1 cellular context compared by ENCODE assay signal in the genomic region with DNA sequence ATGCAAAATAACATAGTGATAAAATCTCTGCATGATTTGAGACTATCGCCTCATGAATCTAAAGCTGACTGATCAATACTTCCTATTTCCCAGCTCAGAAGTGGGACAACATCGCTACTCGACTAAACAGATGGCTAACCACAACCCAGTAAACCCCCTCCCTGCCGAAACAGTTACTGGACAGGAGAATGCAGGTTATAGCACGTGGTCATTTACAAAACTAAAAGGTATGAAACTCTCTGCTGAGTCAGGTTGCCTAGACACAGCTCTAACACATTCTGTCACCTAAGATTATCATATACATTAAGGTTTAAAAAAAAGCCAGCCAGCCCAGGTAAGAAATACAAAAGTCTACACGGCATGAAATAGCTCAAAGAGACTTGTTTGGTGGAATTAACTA.
TF ChIP-seq lines count a peak whose summit lies in the region.

No MANE protein-coding gene starts in this region.

TF ChIP-seq in GM12878, 131 proteins besides CTCF, POLR2A, EP300 and RAD21:
- TF ChIP-seq, protein P1, sequence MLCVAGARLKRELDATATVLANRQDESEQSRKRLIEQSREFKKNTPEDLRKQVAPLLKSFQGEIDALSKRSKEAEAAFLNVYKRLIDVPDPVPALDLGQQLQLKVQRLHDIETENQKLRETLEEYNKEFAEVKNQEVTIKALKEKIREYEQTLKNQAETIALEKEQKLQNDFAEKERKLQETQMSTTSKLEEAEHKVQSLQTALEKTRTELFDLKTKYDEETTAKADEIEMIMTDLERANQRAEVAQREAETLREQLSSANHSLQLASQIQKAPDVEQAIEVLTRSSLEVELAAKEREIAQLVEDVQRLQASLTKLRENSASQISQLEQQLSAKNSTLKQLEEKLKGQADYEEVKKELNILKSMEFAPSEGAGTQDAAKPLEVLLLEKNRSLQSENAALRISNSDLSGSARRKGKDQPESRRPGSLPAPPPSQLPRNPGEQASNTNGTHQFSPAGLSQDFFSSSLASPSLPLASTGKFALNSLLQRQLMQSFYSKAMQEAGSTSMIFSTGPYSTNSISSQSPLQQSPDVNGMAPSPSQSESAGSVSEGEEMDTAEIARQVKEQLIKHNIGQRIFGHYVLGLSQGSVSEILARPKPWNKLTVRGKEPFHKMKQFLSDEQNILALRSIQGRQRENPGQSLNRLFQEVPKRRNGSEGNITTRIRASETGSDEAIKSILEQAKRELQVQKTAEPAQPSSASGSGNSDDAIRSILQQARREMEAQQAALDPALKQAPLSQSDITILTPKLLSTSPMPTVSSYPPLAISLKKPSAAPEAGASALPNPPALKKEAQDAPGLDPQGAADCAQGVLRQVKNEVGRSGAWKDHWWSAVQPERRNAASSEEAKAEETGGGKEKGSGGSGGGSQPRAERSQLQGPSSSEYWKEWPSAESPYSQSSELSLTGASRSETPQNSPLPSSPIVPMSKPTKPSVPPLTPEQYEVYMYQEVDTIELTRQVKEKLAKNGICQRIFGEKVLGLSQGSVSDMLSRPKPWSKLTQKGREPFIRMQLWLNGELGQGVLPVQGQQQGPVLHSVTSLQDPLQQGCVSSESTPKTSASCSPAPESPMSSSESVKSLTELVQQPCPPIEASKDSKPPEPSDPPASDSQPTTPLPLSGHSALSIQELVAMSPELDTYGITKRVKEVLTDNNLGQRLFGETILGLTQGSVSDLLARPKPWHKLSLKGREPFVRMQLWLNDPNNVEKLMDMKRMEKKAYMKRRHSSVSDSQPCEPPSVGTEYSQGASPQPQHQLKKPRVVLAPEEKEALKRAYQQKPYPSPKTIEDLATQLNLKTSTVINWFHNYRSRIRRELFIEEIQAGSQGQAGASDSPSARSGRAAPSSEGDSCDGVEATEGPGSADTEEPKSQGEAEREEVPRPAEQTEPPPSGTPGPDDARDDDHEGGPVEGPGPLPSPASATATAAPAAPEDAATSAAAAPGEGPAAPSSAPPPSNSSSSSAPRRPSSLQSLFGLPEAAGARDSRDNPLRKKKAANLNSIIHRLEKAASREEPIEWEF (IDR thresholded peaks at IDR 0.05; ENCODE audit: insufficient replicate concordance, low read depth, low read length) = no peak
- TF ChIP-seq RUNX3 (IDR thresholded peaks at IDR 0.05; ENCODE audit: low read length) = peak; percentile 21; the same call in 1 of the 2 replicates
